1 cellular context compared by ENCODE assay signal in the genomic region with DNA sequence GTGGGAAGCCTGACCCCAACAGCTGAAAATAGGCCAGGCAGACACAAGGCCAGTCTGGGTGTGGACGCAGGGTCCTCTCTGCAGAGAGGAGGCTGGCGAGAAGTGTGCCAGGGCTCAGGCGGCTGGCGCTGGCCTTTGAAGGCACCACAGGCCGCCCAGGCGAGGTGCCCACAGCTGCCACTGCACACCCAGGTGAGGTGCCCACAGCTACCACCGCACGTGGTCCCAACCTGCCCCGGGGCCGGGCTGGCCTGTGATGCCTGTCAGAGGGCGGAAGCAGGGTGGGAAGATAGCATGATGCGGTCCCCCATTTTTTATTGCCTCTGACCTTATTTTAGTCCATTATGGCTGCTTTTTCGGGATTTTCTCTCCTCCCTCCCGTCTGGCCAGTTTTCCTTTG.
TF ChIP-seq lines count a peak whose summit lies in the region.

No MANE protein-coding gene starts in this region.

TF ChIP-seq in IMR-90, 13 proteins besides CTCF, POLR2A, EP300 and RAD21 (continued from another document):
- TF ChIP-seq NFE2L2 (IDR thresholded peaks at IDR 0.05; ENCODE audit: low read depth, low read length): no peak
- no peak for TF ChIP-seq MAZ (IDR thresholded peaks at IDR 0.05; ENCODE audit: borderline replicate concordance, low read depth, low read length)
- no peak for TF ChIP-seq MXI1 (IDR thresholded peaks at IDR 0.05; ENCODE audit: borderline replicate concordance, low read depth, low read length)
- TF ChIP-seq, protein P1, sequence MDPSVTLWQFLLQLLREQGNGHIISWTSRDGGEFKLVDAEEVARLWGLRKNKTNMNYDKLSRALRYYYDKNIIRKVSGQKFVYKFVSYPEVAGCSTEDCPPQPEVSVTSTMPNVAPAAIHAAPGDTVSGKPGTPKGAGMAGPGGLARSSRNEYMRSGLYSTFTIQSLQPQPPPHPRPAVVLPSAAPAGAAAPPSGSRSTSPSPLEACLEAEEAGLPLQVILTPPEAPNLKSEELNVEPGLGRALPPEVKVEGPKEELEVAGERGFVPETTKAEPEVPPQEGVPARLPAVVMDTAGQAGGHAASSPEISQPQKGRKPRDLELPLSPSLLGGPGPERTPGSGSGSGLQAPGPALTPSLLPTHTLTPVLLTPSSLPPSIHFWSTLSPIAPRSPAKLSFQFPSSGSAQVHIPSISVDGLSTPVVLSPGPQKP (IDR thresholded peaks at IDR 0.05; ENCODE audit: borderline replicate concordance, low read depth, low read length): no peak
TF ChIP-seq in IMR-90: peak in this region for 0.
